In the genomic region with DNA sequence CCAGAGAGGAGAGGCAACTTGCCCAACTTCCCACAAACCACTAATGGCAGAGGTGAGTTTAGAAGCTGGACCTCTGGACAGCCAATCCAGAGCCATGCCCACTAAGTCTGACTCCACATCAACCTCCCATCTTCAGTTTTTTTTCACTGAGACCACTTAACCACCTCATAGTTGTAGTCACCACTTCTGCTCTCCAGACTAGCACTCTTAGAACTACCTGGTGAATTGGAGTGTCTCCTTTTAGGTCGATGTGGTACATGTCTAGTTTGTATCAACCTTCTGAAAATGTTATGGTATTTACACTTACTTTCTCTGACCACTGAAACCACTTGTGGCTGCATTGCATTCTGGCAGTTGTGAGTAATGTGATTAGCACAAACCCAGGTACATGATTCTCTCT, we compare ENCODE assay signal across 19 cellular contexts.
DNase-seq lines count a peak whose midpoint lies in the region; ATAC-seq, FAIRE-seq and TF ChIP-seq lines count a peak whose summit lies in the region.
"Had no signal": no experiment of that assay in that cellular context is flagged by ENCODE, and none has a peak within 500 bp of the region (broad histone marks: within the 10 kb centered on the region; RNA-seq: fewer than 3 reads in every experiment).

No MANE protein-coding gene starts in this region.

- no peaks in the 10 kb centered on the region for H3K36me3 ChIP-seq in astrocyte (ENCODE audit: insufficient read depth, low read length)
- H3K36me3 ChIP-seq: BE2C had no signal

- H3K4me1 Mint-ChIP-seq in astrocyte (ENCODE audit: low read depth, unreplicated experiment): peaks cover 10% of the 10 kb centered on the region
- H3K4me1 Mint-ChIP-seq in stimulated activated memory B cell treated with anti-CD40 and anti-IgM and Interleukin-4, amounts not matched to agents 10 μg/mL and 1 μg/mL and 100 μg/mL, for 72 hours: no peaks in the 10 kb centered on the region
- no peaks in the 10 kb centered on the region for H3K4me1 Mint-ChIP-seq in activated T-helper 1 cell treated with anti-CD3 and anti-CD28 coated beads, Interleukin-12 subunit alpha, Interleukin-12 subunit beta, Interleukin-2, Interleukin-4 antibody, amounts not matched to agents 30 ng/mL and 10 ng/mL and 1 ng/mL, durations not matched to agents 14 hours and 24 hours and 36 hours (ENCODE audit: low read depth)
- H3K4me1 Mint-ChIP-seq: CD4-positive, alpha-beta memory T cell had no signal

- H3K27ac ChIP-seq in astrocyte (ENCODE audit: low read depth, low read length): no peak overlapping the region

- no peaks in the 10 kb centered on the region for H3K4me1 ChIP-seq in astrocyte (ENCODE audit: insufficient read depth, low read length)
- H3K4me1 ChIP-seq: BE2C had no signal

- no peak overlapping the region for H3K4me3 Mint-ChIP-seq in astrocyte (ENCODE audit: unreplicated experiment)
- no peak overlapping the region for H3K4me3 Mint-ChIP-seq in stimulated activated memory B cell treated with anti-CD40 and anti-IgM and Interleukin-4, amounts not matched to agents 10 μg/mL and 1 μg/mL and 100 μg/mL, for 72 hours
- H3K4me3 Mint-ChIP-seq in activated T-helper 1 cell treated with anti-CD3 and anti-CD28 coated beads, Interleukin-12 subunit alpha, Interleukin-12 subunit beta, Interleukin-2, Interleukin-4 antibody, amounts not matched to agents 30 ng/mL and 10 ng/mL and 1 ng/mL, durations not matched to agents 14 hours and 24 hours and 36 hours: no peak overlapping the region
- H3K4me3 Mint-ChIP-seq: CD4-positive, alpha-beta memory T cell had no signal

- peaks cover 2% of the 10 kb centered on the region for H3K27me3 Mint-ChIP-seq in astrocyte (ENCODE audit: low read depth, unreplicated experiment)
- H3K27me3 Mint-ChIP-seq in stimulated activated memory B cell treated with anti-CD40 and anti-IgM and Interleukin-4, amounts not matched to agents 10 μg/mL and 1 μg/mL and 100 μg/mL, for 72 hours: peaks cover 37% of the 10 kb centered on the region
- peaks cover 4% of the 10 kb centered on the region for H3K27me3 Mint-ChIP-seq in activated T-helper 1 cell treated with anti-CD3 and anti-CD28 coated beads, Interleukin-12 subunit alpha, Interleukin-12 subunit beta, Interleukin-2, Interleukin-4 antibody, amounts not matched to agents 30 ng/mL and 10 ng/mL and 1 ng/mL, durations not matched to agents 14 hours and 24 hours and 36 hours (ENCODE audit: insufficient read depth)

- no peaks in the 10 kb centered on the region for H3K36me3 Mint-ChIP-seq in astrocyte (ENCODE audit: low read depth, unreplicated experiment)
- H3K36me3 Mint-ChIP-seq in stimulated activated memory B cell treated with anti-CD40 and anti-IgM and Interleukin-4, amounts not matched to agents 10 μg/mL and 1 μg/mL and 100 μg/mL, for 72 hours: no peaks in the 10 kb centered on the region
- no peaks in the 10 kb centered on the region for H3K36me3 Mint-ChIP-seq in activated T-helper 1 cell treated with anti-CD3 and anti-CD28 coated beads, Interleukin-12 subunit alpha, Interleukin-12 subunit beta, Interleukin-2, Interleukin-4 antibody, amounts not matched to agents 30 ng/mL and 10 ng/mL and 1 ng/mL, durations not matched to agents 14 hours and 24 hours and 36 hours (ENCODE audit: low read depth)
- H3K36me3 Mint-ChIP-seq: CD4-positive, alpha-beta memory T cell had no signal

- no peak for TF ChIP-seq CTCF in GM12865 (IDR thresholded peaks at IDR 0.05; ENCODE audit: insufficient read depth, low read depth, low read length, missing control alignments)
- no peak for TF ChIP-seq CTCF in astrocyte (IDR thresholded peaks at IDR 0.05; ENCODE audit: insufficient read depth, low read depth, low read length)

- no peak for FAIRE-seq in astrocyte (lab: Jason Lieb, UNC)
- FAIRE-seq: D721Med had no signal

- no peaks in the 10 kb centered on the region for H3K9me3 ChIP-seq in astrocyte (ENCODE audit: insufficient read depth, low read depth, low read length)
- H3K9me3 ChIP-seq: BE2C, SK-N-SH had no signal

- no peak overlapping the region for H3K9ac ChIP-seq in astrocyte (ENCODE audit: low read length)
- H3K9ac ChIP-seq: SK-N-SH had no signal

- no peak overlapping the region for H2AFZ ChIP-seq in astrocyte (ENCODE audit: low read depth, low read length)

- H3K9me3 Mint-ChIP-seq in astrocyte (ENCODE audit: unreplicated experiment): no peaks in the 10 kb centered on the region
- H3K9me3 Mint-ChIP-seq in stimulated activated memory B cell treated with anti-CD40 and anti-IgM and Interleukin-4, amounts not matched to agents 10 μg/mL and 1 μg/mL and 100 μg/mL, for 72 hours: no peaks in the 10 kb centered on the region
- H3K9me3 Mint-ChIP-seq in activated T-helper 1 cell treated with anti-CD3 and anti-CD28 coated beads, Interleukin-12 subunit alpha, Interleukin-12 subunit beta, Interleukin-2, Interleukin-4 antibody, amounts not matched to agents 30 ng/mL and 10 ng/mL and 1 ng/mL, durations not matched to agents 14 hours and 24 hours and 36 hours: no peaks in the 10 kb centered on the region

- no peak overlapping the region for H3K27ac Mint-ChIP-seq in astrocyte (ENCODE audit: unreplicated experiment)
- no peak overlapping the region for H3K27ac Mint-ChIP-seq in stimulated activated memory B cell treated with anti-CD40 and anti-IgM and Interleukin-4, amounts not matched to agents 10 μg/mL and 1 μg/mL and 100 μg/mL, for 72 hours
- H3K27ac Mint-ChIP-seq in activated T-helper 1 cell treated with anti-CD3 and anti-CD28 coated beads, Interleukin-12 subunit alpha, Interleukin-12 subunit beta, Interleukin-2, Interleukin-4 antibody, amounts not matched to agents 30 ng/mL and 10 ng/mL and 1 ng/mL, durations not matched to agents 14 hours and 24 hours and 36 hours: no peak overlapping the region
- H3K27ac Mint-ChIP-seq: CD4-positive, alpha-beta memory T cell had no signal

- intact Hi-C loops in activated T-helper 1 cell treated with anti-CD3 and anti-CD28 coated beads, Interleukin-12 subunit alpha, Interleukin-12 subunit beta, Interleukin-2, Interleukin-4 antibody, amounts not matched to agents 30 ng/mL and 10 ng/mL and 1 ng/mL, durations not matched to agents 14 hours and 24 hours and 36 hours (cut with micrococcal nuclease): no loop called here

- no peak overlapping the region for H3K4me2 ChIP-seq in astrocyte (ENCODE audit: low read length)
- H3K4me2 ChIP-seq: SK-N-SH had no signal

- peaks cover 2% of the 10 kb centered on the region for H3K27me3 ChIP-seq in astrocyte (ENCODE audit: insufficient read depth, low read length)
- H3K27me3 ChIP-seq: BE2C had no signal

- in situ Hi-C loops in KBM-7 (cut with MboI; ENCODE audit: low pct_unique_long_range_greater_than_20kb, low sequenced_read_pairs): no loop called here

- DNase-seq in GM12865 (ENCODE audit: low read depth) (peak; percentile 13), KBM-7 (peak; percentile 28), astrocyte (ENCODE audit: low read depth) (peak; percentile 42), NOMO-1 treated with DMSO at 0.1 percent for 48 hours (lab: John Stamatoyannopoulos, UW; ENCODE audit: unreplicated experiment) (no peak), NCI-H2196 (lab: John Stamatoyannopoulos, UW; ENCODE audit: unreplicated experiment) (no peak)
- no peak for DNase-seq in activated T-helper 1 cell treated with anti-CD3 and anti-CD28 coated beads, Interleukin-12 subunit alpha, Interleukin-12 subunit beta, Interleukin-2, Interleukin-4 antibody, amounts not matched to agents 30 ng/mL and 10 ng/mL and 1 ng/mL, durations not matched to agents 14 hours and 24 hours and 36 hours (ENCODE audit: low spot score)
- DNase-seq: BE2C; CD4-positive, alpha-beta memory T cell; HCEC 1CT; IMR-90; NCI-H1092 treated with DMSO at 0.1 percent for 48 hours; NCI-H1694 treated with DMSO at 0.1 percent for 48 hours; NCI-H446; NCI-H748 treated with DMSO at 0.1 percent for 48 hours; Right ventricle myocardium superior; SK-N-SH had no signal

- H3K4me3 ChIP-seq in GM12865 (ENCODE audit: low read depth, low read length) (no peak overlapping the region), astrocyte (ENCODE audit: insufficient read depth, low read depth, low read length) (no peak overlapping the region)

- no peaks in the 10 kb centered on the region for H3K79me2 ChIP-seq in astrocyte (ENCODE audit: insufficient read depth, low read length)

- peak; percentile 53 for ATAC-seq in stimulated activated memory B cell treated with anti-CD40 and anti-IgM and Interleukin-4, amounts not matched to agents 10 μg/mL and 1 μg/mL and 100 μg/mL, for 72 hours
- ATAC-seq: Panc1 had no signal

- no peaks in the 10 kb centered on the region for H4K20me1 ChIP-seq in astrocyte (ENCODE audit: insufficient read depth, low read length)

Comparison
In these comparisons a context has a peak if more than half of its experiments do, and no peak if none do; other contexts are left out.
1. DNase-seq: peak in GM12865 (single experiment), KBM-7 (single experiment) and astrocyte (single experiment); none in activated T-helper 1 cell treated with anti-CD3 and anti-CD28 coated beads, Interleukin-12 subunit alpha, Interleukin-12 subunit beta, Interleukin-2, Interleukin-4 antibody, amounts not matched to agents 30 ng/mL and 10 ng/mL and 1 ng/mL, durations not matched to agents 14 hours and 24 hours and 36 hours (single experiment), NOMO-1 treated with DMSO at 0.1 percent for 48 hours (single experiment) and NCI-H2196 (single experiment).